1 cellular context compared by ENCODE assay signal in genomic region chr9:107872457-107873192, GRCh38.
TF ChIP-seq lines count a peak whose summit lies in the region.

No MANE protein-coding gene starts in this region.

TF ChIP-seq in SK-N-SH, 30 proteins besides CTCF, POLR2A, EP300 and RAD21:
- TF ChIP-seq POLR2AphosphoS5 (IDR thresholded peaks at IDR 0.05; ENCODE audit: low read depth, low read length) (no peak), NRF1 (IDR thresholded peaks at IDR 0.05; ENCODE audit: low read depth, low read length) (no peak)
